In genomic region chr1:230864441-230864840, GRCh38 we compare ENCODE assay signal across 13 cellular contexts. TPM values are rescaled to one million over a fixed set of nuclear protein-coding genes. Genes with fewer than 3 reads are reported as not detected.
DNase-seq lines count a peak whose midpoint lies in the region; ATAC-seq and TF ChIP-seq lines count a peak whose summit lies in the region.
"Had no signal": no experiment of that assay in that cellular context is flagged by ENCODE, and none has a peak within 500 bp of the region (broad histone marks: within the 10 kb centered on the region; RNA-seq: fewer than 3 reads in every experiment).

No MANE protein-coding gene starts in this region.

- peak; percentile 67 for DNase-seq in cardiac septum (ENCODE audit: low spot score)
- no peak for DNase-seq in Right ventricle myocardium superior
- DNase-seq in dorsolateral prefrontal cortex = peak in 6 of 10 donors; percentile 50 to 76 (median 70)
- no peak for DNase-seq in osteocyte (ENCODE audit: extremely low spot score, unreplicated experiment)
- no peak for DNase-seq in vagina (ENCODE audit: extremely low spot score in 2 of 2)
- DNase-seq in stimulated activated CD4-positive, alpha-beta T cell treated with anti-CD3 and anti-CD28 coated beads, Interleukin-12 subunit alpha, Interleukin-12 subunit beta, amount 100 ng/mL, for 4 hours = no peak
- no peak for DNase-seq in NCI-H2227 treated with DMSO at 0.1 percent for 48 hours (lab: John Stamatoyannopoulos, UW)
- DNase-seq: effector memory CD8-positive, alpha-beta T cell; left colon; NCI-H187; small intestine had no signal

- TF ChIP-seq CTCF in dorsolateral prefrontal cortex (IDR thresholded peaks at IDR 0.05 in 54 of 56, conservative IDR thresholded peaks at IDR 0.05 in 2 of 56; ENCODE audit: low read depth in 1 of 56, partially characterized antibody in 56 of 56) (no peak), osteocyte (IDR thresholded peaks at IDR 0.05) (no peak), vagina (IDR thresholded peaks at IDR 0.05) (no peak)

- ATAC-seq in Right ventricle myocardium superior (ENCODE audit: poor library complexity) = no peak
- no peak for ATAC-seq in GM18502 (IDR thresholded peaks at IDR 0.05; ENCODE audit: poor library complexity, unreplicated experiment)
- ATAC-seq: effector memory CD8-positive, alpha-beta T cell; left colon; natural killer cell treated with Interleukin-12 subunit alpha and Interleukin-12 subunit beta and Interleukin-15 and Interleukin-18, amount 100 ng/mL, for 72 hours had no signal

- peaks cover 44% of the 10 kb centered on the region for H3K36me3 Mint-ChIP-seq in osteocyte (ENCODE audit: unreplicated experiment)
- H3K36me3 Mint-ChIP-seq: natural killer cell treated with Interleukin-12 subunit alpha and Interleukin-12 subunit beta and Interleukin-15 and Interleukin-18, amount 100 ng/mL, for 72 hours had no signal

- peak overlapping the region in 51 of 59 donors; percentile 4 to 99 (median 89) for H3K4me3 ChIP-seq in dorsolateral prefrontal cortex
- no peak overlapping the region for H3K4me3 ChIP-seq in vagina

- intact Hi-C loops in cardiac septum (cut with DNase I) = no loop called here
- intact Hi-C loops in Right ventricle myocardium superior (cut with DNase I) = no loop called here
- intact Hi-C loops in dorsolateral prefrontal cortex (cut with DNase I) = loop anchor here (10.0 kb wide), 2 partner anchors 110 to 220 kb away; partner anchors contain the start of genes ARV1 (in 1 of the 2), COG2 (in 1 of the 2) and TTC13 (in 1 of the 2)
- intact Hi-C loops in vagina (cut with DNase I) = no loop called here

- H3K27ac ChIP-seq in dorsolateral prefrontal cortex (peak overlapping the region; percentile 76 to 97 (median 93)), vagina (peak overlapping the region; percentile 85)

- H3K27me3 Mint-ChIP-seq in osteocyte (ENCODE audit: unreplicated experiment) = no peaks in the 10 kb centered on the region

- peak overlapping the region; percentile 94 for H3K27ac Mint-ChIP-seq in osteocyte (ENCODE audit: unreplicated experiment)
- H3K27ac Mint-ChIP-seq: effector memory CD8-positive, alpha-beta T cell; natural killer cell treated with Interleukin-12 subunit alpha and Interleukin-12 subunit beta and Interleukin-15 and Interleukin-18, amount 100 ng/mL, for 72 hours had no signal

- H3K9me3 ChIP-seq in vagina = no peaks in the 10 kb centered on the region

- no peaks in the 10 kb centered on the region for H3K27me3 ChIP-seq in dorsolateral prefrontal cortex
- no peaks in the 10 kb centered on the region for H3K27me3 ChIP-seq in vagina

- H3K4me1 Mint-ChIP-seq in osteocyte (ENCODE audit: unreplicated experiment) = peaks cover 80% of the 10 kb centered on the region

- H3K4me3 Mint-ChIP-seq in osteocyte (ENCODE audit: unreplicated experiment) = peak overlapping the region; percentile 85
- H3K4me3 Mint-ChIP-seq: effector memory CD8-positive, alpha-beta T cell; natural killer cell treated with Interleukin-12 subunit alpha and Interleukin-12 subunit beta and Interleukin-15 and Interleukin-18, amount 100 ng/mL, for 72 hours had no signal

- no peak for TF ChIP-seq POLR2A in vagina (IDR thresholded peaks at IDR 0.05)

- H3K36me3 ChIP-seq in vagina = no peaks in the 10 kb centered on the region

- peaks cover 71% of the 10 kb centered on the region for H3K4me1 ChIP-seq in vagina

- H3K9me3 Mint-ChIP-seq in osteocyte (ENCODE audit: unreplicated experiment) = peaks cover 4% of the 10 kb centered on the region
- H3K9me3 Mint-ChIP-seq: effector memory CD8-positive, alpha-beta T cell; natural killer cell treated with Interleukin-12 subunit alpha and Interleukin-12 subunit beta and Interleukin-15 and Interleukin-18, amount 100 ng/mL, for 72 hours had no signal

RNA-seq across cellular contexts. Expression of gene C1orf198, which starts 3.9 kb away (rescaled TPM):
- 73.9 TPM for total RNA-seq in cardiac septum
- total RNA-seq in Right ventricle myocardium superior = 43.1 TPM
- 100 to 1,000 TPM in 36 of 120 experiments, 10 to 100 TPM in 84; 43.1 to 244 (median 83.2) TPM for total RNA-seq in dorsolateral prefrontal cortex
- total RNA-seq in osteocyte = 274 and 281 TPM in 2 replicates
- total RNA-seq in vagina = 38.8 TPM

Comparison
In these comparisons a context has a peak if more than half of its experiments do, and no peak if none do; other contexts are left out.
1. DNase-seq: peak in cardiac septum (single experiment) and dorsolateral prefrontal cortex (6 of 10); none in Right ventricle myocardium superior (single experiment), osteocyte (single experiment), vagina (0 of 2), stimulated activated CD4-positive, alpha-beta T cell treated with anti-CD3 and anti-CD28 coated beads, Interleukin-12 subunit alpha, Interleukin-12 subunit beta, amount 100 ng/mL, for 4 hours (single experiment) and NCI-H2227 treated with DMSO at 0.1 percent for 48 hours (single experiment).
2. H3K4me3 ChIP-seq: peak in dorsolateral prefrontal cortex (51 of 59); none in vagina (0 of 2).
3. intact Hi-C loops: an anchor here in dorsolateral prefrontal cortex (10.0 kb wide); none called in cardiac septum, Right ventricle myocardium superior and vagina.